Comparison of ENCODE assay signal across 1 cellular context in the genomic region with DNA sequence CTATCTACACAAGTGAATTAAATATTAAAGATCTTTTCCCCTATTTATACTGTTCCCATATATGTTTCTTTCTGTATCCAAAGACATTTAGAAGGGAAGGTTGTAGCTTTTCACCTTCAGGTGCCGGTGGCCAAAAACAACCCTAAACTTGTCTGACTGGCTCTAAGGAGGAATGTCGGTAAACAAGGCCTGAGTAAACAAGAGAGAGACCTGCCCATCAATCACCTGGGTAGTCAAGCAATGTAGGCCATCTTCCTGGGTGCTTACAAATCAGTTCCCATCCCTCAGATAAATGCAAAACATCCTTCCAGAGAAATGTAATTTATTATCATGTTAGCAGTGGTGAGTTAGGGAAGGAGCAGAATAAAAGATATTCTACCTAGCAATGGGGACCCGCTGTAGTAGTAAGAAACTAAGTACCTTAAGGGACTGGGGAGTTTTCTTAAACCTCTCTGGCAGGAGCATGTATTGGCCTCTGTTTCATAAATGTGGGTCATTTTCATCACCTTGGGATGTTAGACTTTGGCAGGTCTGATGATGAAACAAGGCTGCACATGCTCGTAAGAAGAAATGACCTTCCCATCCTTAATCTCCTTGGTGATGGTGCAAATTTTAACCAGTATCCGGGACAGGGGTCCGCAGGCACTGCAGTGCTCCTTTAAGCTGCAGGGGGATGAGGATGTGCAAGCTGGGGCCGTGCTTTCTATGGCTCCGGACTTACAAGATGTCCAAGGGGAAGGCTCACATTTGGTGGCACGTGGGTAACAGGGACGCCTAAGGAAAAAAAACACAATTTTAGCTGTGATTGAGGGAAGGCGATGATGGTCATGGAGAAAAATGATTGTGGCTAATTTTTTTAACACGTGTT.
TF ChIP-seq lines count a peak whose summit lies in the region.

No MANE protein-coding gene starts in this region.

TF ChIP-seq in IMR-90, 13 proteins besides CTCF, POLR2A, EP300 and RAD21:
- TF ChIP-seq MAFK (IDR thresholded peaks at IDR 0.05; ENCODE audit: low read depth, low read length) = no peak
- no peak for TF ChIP-seq CHD1 (IDR thresholded peaks at IDR 0.05; ENCODE audit: low read depth, low read length)
- TF ChIP-seq MXI1 (IDR thresholded peaks at IDR 0.05; ENCODE audit: borderline replicate concordance, low read depth, low read length) = no peak
- no peak for TF ChIP-seq RCOR1 (IDR thresholded peaks at IDR 0.05; ENCODE audit: insufficient replicate concordance, low read length)
- TF ChIP-seq CEBPB (IDR thresholded peaks at IDR 0.05; ENCODE audit: low read depth, low read length) = no peak
- TF ChIP-seq NFE2L2 (IDR thresholded peaks at IDR 0.05; ENCODE audit: low read depth, low read length) = no peak
- no peak for TF ChIP-seq BHLHE40 (IDR thresholded peaks at IDR 0.05; ENCODE audit: low read depth, low read length)
- TF ChIP-seq, protein P1, sequence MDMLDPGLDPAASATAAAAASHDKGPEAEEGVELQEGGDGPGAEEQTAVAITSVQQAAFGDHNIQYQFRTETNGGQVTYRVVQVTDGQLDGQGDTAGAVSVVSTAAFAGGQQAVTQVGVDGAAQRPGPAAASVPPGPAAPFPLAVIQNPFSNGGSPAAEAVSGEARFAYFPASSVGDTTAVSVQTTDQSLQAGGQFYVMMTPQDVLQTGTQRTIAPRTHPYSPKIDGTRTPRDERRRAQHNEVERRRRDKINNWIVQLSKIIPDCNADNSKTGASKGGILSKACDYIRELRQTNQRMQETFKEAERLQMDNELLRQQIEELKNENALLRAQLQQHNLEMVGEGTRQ (IDR thresholded peaks at IDR 0.05; ENCODE audit: low read depth, low read length) = no peak
- TF ChIP-seq RFX5 (IDR thresholded peaks at IDR 0.05; ENCODE audit: low read depth, low read length) = no peak
- no peak for TF ChIP-seq MAZ (IDR thresholded peaks at IDR 0.05; ENCODE audit: borderline replicate concordance, low read depth, low read length)
- TF ChIP-seq FOS (IDR thresholded peaks at IDR 0.05; ENCODE audit: low read depth, low read length) = no peak
- TF ChIP-seq, protein P2, sequence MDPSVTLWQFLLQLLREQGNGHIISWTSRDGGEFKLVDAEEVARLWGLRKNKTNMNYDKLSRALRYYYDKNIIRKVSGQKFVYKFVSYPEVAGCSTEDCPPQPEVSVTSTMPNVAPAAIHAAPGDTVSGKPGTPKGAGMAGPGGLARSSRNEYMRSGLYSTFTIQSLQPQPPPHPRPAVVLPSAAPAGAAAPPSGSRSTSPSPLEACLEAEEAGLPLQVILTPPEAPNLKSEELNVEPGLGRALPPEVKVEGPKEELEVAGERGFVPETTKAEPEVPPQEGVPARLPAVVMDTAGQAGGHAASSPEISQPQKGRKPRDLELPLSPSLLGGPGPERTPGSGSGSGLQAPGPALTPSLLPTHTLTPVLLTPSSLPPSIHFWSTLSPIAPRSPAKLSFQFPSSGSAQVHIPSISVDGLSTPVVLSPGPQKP (IDR thresholded peaks at IDR 0.05; ENCODE audit: borderline replicate concordance, low read depth, low read length) = no peak
- TF ChIP-seq SMC3 (IDR thresholded peaks at IDR 0.05; ENCODE audit: low read depth, low read length) = no peak
